ENCODE assay signal across 8 cellular contexts in genomic region chrX:53089224-53089842, GRCh38. TPM values are rescaled to one million over a fixed set of nuclear protein-coding genes. Genes with fewer than 3 reads are reported as not detected.
A peak's percentile ranks its signal among the peaks of the same experiment; 100 is the strongest.
DNase-seq lines count a peak whose midpoint lies in the region; ATAC-seq and TF ChIP-seq lines count a peak whose summit lies in the region.

No MANE protein-coding gene starts in this region.

- H3K27ac Mint-ChIP-seq in dendritic cell treated with granulocyte-macrophage colony-stimulating factor and Interleukin-4, amounts not matched to agents 40 ng/mL and 50 ng/mL, for 4 days, result peak overlapping the region; percentile 47

- H3K36me3 ChIP-seq in SK-N-SH (replicated peaks in 1 of 2; ENCODE audit: control insufficient read depth in 1 of 2, insufficient read depth in 2 of 2, low read length in 1 of 2), result peaks cover 0 to 10% of the 10 kb centered on the region in 2 experiments
- peaks cover 18% of the 10 kb centered on the region for H3K36me3 ChIP-seq in lower lobe of right lung
- H3K36me3 ChIP-seq in thymus (ENCODE audit: control insufficient read depth, insufficient read depth), result peaks cover 25% of the 10 kb centered on the region

- H3K4me3 ChIP-seq in SK-N-SH (ENCODE audit: low read depth in 2 of 2, low read length in 1 of 2), result peak overlapping the region; percentile 52 to 57
- peak overlapping the region; percentile 47 for H3K4me3 ChIP-seq in lower lobe of right lung
- peak overlapping the region; percentile 50 for H3K4me3 ChIP-seq in thymus (ENCODE audit: low read length)

- H4K20me1 ChIP-seq in SK-N-SH (ENCODE audit: insufficient read depth), result no peaks in the 10 kb centered on the region

- TF ChIP-seq CTCF in SK-N-SH (IDR thresholded peaks at IDR 0.05) (peak; percentile 92), lower lobe of right lung (IDR thresholded peaks at IDR 0.05) (peak; percentile 72)

- H3K4me1 ChIP-seq in SK-N-SH (ENCODE audit: control insufficient read depth in 1 of 2, insufficient read depth in 2 of 2, low read depth in 1 of 2, low read length in 1 of 2), result peaks cover 0 to 9% of the 10 kb centered on the region in 2 experiments; a peak in 1 of 4 replicates
- H3K4me1 ChIP-seq in lower lobe of right lung, result peaks cover 10% of the 10 kb centered on the region
- H3K4me1 ChIP-seq in thymus (ENCODE audit: control insufficient read depth, insufficient read depth, low read length), result peaks cover under 1% of the 10 kb centered on the region

- H3K36me3 Mint-ChIP-seq in dendritic cell treated with granulocyte-macrophage colony-stimulating factor and Interleukin-4, amounts not matched to agents 40 ng/mL and 50 ng/mL, for 4 days (ENCODE audit: low read depth), result peaks cover 29% of the 10 kb centered on the region

- 5% methylated on average over 11 of the region's 11 CpGs for WGBS in SK-N-SH (ENCODE audit: low lambda C conversion rate)
- WGBS in thymus, result 12% methylated on average over 11 of the region's 11 CpGs

- DNase-seq in activated CD4-positive, alpha-beta T cell treated with anti-CD3 and anti-CD28 coated beads for 48 hours, result peak; percentile 43
- no peak for DNase-seq in activated CD4-positive, alpha-beta T cell treated with anti-CD3 and anti-CD28 coated beads, Interleukin-2, amount 50 U/mL, for 48 hours
- DNase-seq in NAMALWA (ENCODE audit: low spot score) (peak; percentile 61), SK-N-SH (peak; percentile 66), lower lobe of right lung (peak; percentile 47)

- H3F3A ChIP-seq in SK-N-SH (replicated peaks; ENCODE audit: insufficient read depth), result peaks cover 12% of the 10 kb centered on the region

- H3K27me3 Mint-ChIP-seq in dendritic cell treated with granulocyte-macrophage colony-stimulating factor and Interleukin-4, amounts not matched to agents 40 ng/mL and 50 ng/mL, for 4 days, result peaks cover 11% of the 10 kb centered on the region

- peak overlapping the region; percentile 79 for H3K9ac ChIP-seq in SK-N-SH

- H3K4me1 Mint-ChIP-seq in dendritic cell treated with granulocyte-macrophage colony-stimulating factor and Interleukin-4, amounts not matched to agents 40 ng/mL and 50 ng/mL, for 4 days (ENCODE audit: low read depth), result peaks cover 19% of the 10 kb centered on the region

- H3K27me3 ChIP-seq in SK-N-SH (ENCODE audit: insufficient read depth), result no peaks in the 10 kb centered on the region; the same call in 1 of the 2 replicates
- H3K27me3 ChIP-seq in lower lobe of right lung (ENCODE audit: low read depth), result no peaks in the 10 kb centered on the region
- H3K27me3 ChIP-seq in thymus (ENCODE audit: control insufficient read depth, insufficient read depth), result no peaks in the 10 kb centered on the region

- H3K4me2 ChIP-seq in SK-N-SH, result peak overlapping the region; percentile 74

- intact Hi-C loops in dendritic cell treated with granulocyte-macrophage colony-stimulating factor and Interleukin-4, amounts not matched to agents 40 ng/mL and 50 ng/mL, for 4 days (cut with micrococcal nuclease), result loop anchor here (2.0 kb wide), 1 partner anchor 19 kb away; no protein-coding TSS in a partner anchor
- intact Hi-C loops in lower lobe of right lung (cut with DNase I), result no loop called here

- POLR2A ChIA-PET in SK-N-SH (lab: Yijun Ruan, JAX), result interaction anchor here (1.6 kb wide), 1 partner anchor 16 kb away, joined by 5 read pairs; no protein-coding TSS in a partner anchor

- ATAC-seq in lower lobe of right lung (peak in 1 of 2 donors; percentile 47), HG02642 (IDR thresholded peaks at IDR 0.05; ENCODE audit: poor library complexity, unreplicated experiment) (no peak)

- TF ChIP-seq EP300 in SK-N-SH (IDR thresholded peaks at IDR 0.05; ENCODE audit: borderline replicate concordance in 1 of 2, low read depth in 1 of 2, low read length in 1 of 2), result no peak

- no peaks in the 10 kb centered on the region for H3K79me2 ChIP-seq in SK-N-SH (ENCODE audit: insufficient read depth)

- H3K27ac ChIP-seq in SK-N-SH (ENCODE audit: low read depth in 2 of 2, low read length in 1 of 2) (peak overlapping the region; percentile 77 to 86), lower lobe of right lung (peak overlapping the region; percentile 81), thymus (ENCODE audit: low read depth) (peak overlapping the region; percentile 86)

- CTCF ChIA-PET in SK-N-SH (lab: Yijun Ruan, JAX), result interaction anchor here (0.7 to 6.0 kb wide), 6 partner anchors 11 to 43 kb away, joined by 3 to 41 read pairs (median 4); no protein-coding TSS in a partner anchor

- no peak overlapping the region for H3K4me3 Mint-ChIP-seq in dendritic cell treated with granulocyte-macrophage colony-stimulating factor and Interleukin-4, amounts not matched to agents 40 ng/mL and 50 ng/mL, for 4 days

- H3K9me3 Mint-ChIP-seq in dendritic cell treated with granulocyte-macrophage colony-stimulating factor and Interleukin-4, amounts not matched to agents 40 ng/mL and 50 ng/mL, for 4 days, result no peaks in the 10 kb centered on the region

- no peaks in the 10 kb centered on the region for H3K9me2 ChIP-seq in SK-N-SH

- H3K9me3 ChIP-seq in SK-N-SH, result no peaks in the 10 kb centered on the region
- no peaks in the 10 kb centered on the region for H3K9me3 ChIP-seq in lower lobe of right lung
- no peaks in the 10 kb centered on the region for H3K9me3 ChIP-seq in thymus (ENCODE audit: control insufficient read depth)

- peak; percentile 61 for TF ChIP-seq RAD21 in SK-N-SH (IDR thresholded peaks at IDR 0.05; ENCODE audit: low read length)

- H2AFZ ChIP-seq in SK-N-SH (ENCODE audit: low read depth), result peak overlapping the region; percentile 94; the same call in 1 of the 2 replicates

TF ChIP-seq in SK-N-SH, 30 proteins besides CTCF, POLR2A, EP300 and RAD21:
- TF ChIP-seq MXI1 (IDR thresholded peaks at IDR 0.05; ENCODE audit: low read depth, low read length) (peak; percentile 47; the same call in 1 of the 2 replicates), SIN3A (IDR thresholded peaks at IDR 0.05; ENCODE audit: borderline replicate concordance, low read depth, low read length) (no peak), CHD2 (IDR thresholded peaks at IDR 0.05; ENCODE audit: low read length, partially characterized antibody) (peak; percentile 13), MEF2A (IDR thresholded peaks at IDR 0.05; ENCODE audit: borderline replicate concordance, low read depth) (no peak), USF1 (IDR thresholded peaks at IDR 0.05; ENCODE audit: borderline replicate concordance, low read depth) (no peak), EZH2phosphoT487 (IDR thresholded peaks at IDR 0.05; ENCODE audit: borderline replicate concordance, low read depth) (no peak), FOSL2 (IDR thresholded peaks at IDR 0.05; ENCODE audit: borderline replicate concordance, low read depth) (no peak), TEAD4 (IDR thresholded peaks at IDR 0.05; ENCODE audit: borderline replicate concordance, insufficient read depth) (no peak), REST (IDR thresholded peaks at IDR 0.05; ENCODE audit: low read depth, low read length) (no peak), SMC3 (IDR thresholded peaks at IDR 0.05; ENCODE audit: low read depth, low read length) (peak; percentile 79), TCF12 (IDR thresholded peaks at IDR 0.05) (no peak)

RNA-seq across cellular contexts. Expression of gene KANTR, which starts 4.6 kb away (rescaled TPM):
- polyA plus RNA-seq in SK-N-SH (2012; rRNA removed) (2.1 and 3.2 TPM in 2 replicates), thymus (16.6 TPM)
- 1.4 and 1.6 TPM in 2 replicates for polyA plus RNA-seq in SK-N-SH (2012; cell fraction: cytosol; rRNA removed)
- 6.8 and 12.0 TPM in 2 replicates for polyA plus RNA-seq in SK-N-SH (2012; cell fraction: nucleus; rRNA removed)
- 14.8 TPM for total RNA-seq in lower lobe of right lung

RNA-seq across cellular contexts. Expression of gene TSPYL2, which starts 7.2 kb away (rescaled TPM):
- 26.4 and 32.4 TPM in 2 replicates for polyA plus RNA-seq in SK-N-SH (2012; rRNA removed)
- 12.5 and 13.3 TPM in 2 replicates for polyA plus RNA-seq in SK-N-SH (2012; cell fraction: cytosol; rRNA removed)
- polyA plus RNA-seq in SK-N-SH (2012; cell fraction: nucleus; rRNA removed), result 119 and 178 TPM in 2 replicates
- 27.9 TPM for total RNA-seq in lower lobe of right lung
- polyA plus RNA-seq in thymus, result 256 TPM

RNA-seq across cellular contexts. Expression of gene GPR173, which starts 40.7 kb away (rescaled TPM):
- polyA plus RNA-seq in SK-N-SH (2012; rRNA removed), result 5.8 TPM in 2 replicates
- 1.4 and 2.2 TPM in 2 replicates for polyA plus RNA-seq in SK-N-SH (2012; cell fraction: cytosol; rRNA removed)
- polyA plus RNA-seq in SK-N-SH (2012; cell fraction: nucleus; rRNA removed), result 48.9 and 54.0 TPM in 2 replicates
- total RNA-seq in lower lobe of right lung, result 0.56 TPM
- 1.5 TPM for polyA plus RNA-seq in thymus

Comparison
In these comparisons a context has a peak if more than half of its experiments do, and no peak if none do; other contexts are left out.
1. DNase-seq: peak in activated CD4-positive, alpha-beta T cell treated with anti-CD3 and anti-CD28 coated beads for 48 hours (single experiment), NAMALWA (single experiment), SK-N-SH (single experiment) and lower lobe of right lung (single experiment); none in activated CD4-positive, alpha-beta T cell treated with anti-CD3 and anti-CD28 coated beads, Interleukin-2, amount 50 U/mL, for 48 hours (0 of 2).
2. Peak in every context shown above with its lines, with median percentiles within 50 percentile points of each other: H3K27ac ChIP-seq and H3K4me3 ChIP-seq.